Comparison of ENCODE assay signal across 8 cellular contexts in the genomic region with DNA sequence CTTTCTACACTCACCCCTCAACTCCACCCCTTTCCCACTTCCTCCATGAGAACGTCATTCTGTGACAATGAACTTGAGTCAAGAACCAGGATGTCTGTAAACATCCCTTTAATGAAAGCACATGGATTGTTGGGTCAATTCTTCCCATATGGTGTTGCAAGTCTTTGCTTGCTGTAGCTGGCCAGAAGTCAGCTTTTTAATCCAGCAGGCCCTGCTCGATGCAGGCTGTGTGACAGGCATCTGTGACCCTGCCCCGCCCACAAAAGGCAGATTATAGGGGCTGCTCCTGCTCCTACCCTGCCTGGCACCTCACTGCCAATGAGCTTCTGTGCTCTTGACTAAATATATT.
DNase-seq lines count a peak whose midpoint lies in the region; ATAC-seq and TF ChIP-seq lines count a peak whose summit lies in the region.

No MANE protein-coding gene starts in this region.

- no peak overlapping the region for H3K9ac ChIP-seq in muscle layer of colon (ENCODE audit: low read length)

- intact Hi-C loops in posterior vena cava (cut with DNase I), result loop anchor here in 1 of 2 donors (10.0 kb wide), 1 partner anchor 517 kb away; no protein-coding TSS in a partner anchor

- H3K27me3 Mint-ChIP-seq in progenitor cell of endocrine pancreas, result peaks cover 3% of the 10 kb centered on the region

- H3K4me1 ChIP-seq in muscle layer of colon (ENCODE audit: insufficient read depth, low read length), result peaks cover 55% of the 10 kb centered on the region

- DNase-seq in AG09309 (ENCODE audit: low read depth) (peak; percentile 89), coronary artery (ENCODE audit: low spot score) (no peak), progenitor cell of endocrine pancreas (ENCODE audit: low spot score, unreplicated experiment) (no peak), occipital lobe (lab: John Stamatoyannopoulos, UW) (no peak), posterior vena cava (ENCODE audit: low spot score) (no peak)
- DNase-seq in Jurkat, Clone E6-1 (ENCODE audit: low read depth, low spot score), result peak; percentile 17
- no peak for DNase-seq in stimulated activated effector memory CD8-positive, alpha-beta T cell treated with anti-CD3 and anti-CD28 coated beads, Interleukin-12 subunit alpha, Interleukin-12 subunit beta, amount 100 ng/mL, for 72 hours (ENCODE audit: low spot score in 2 of 2)

- H3K27ac ChIP-seq in coronary artery, result peak overlapping the region; percentile 44 to 88
- peak overlapping the region; percentile 90 for H3K27ac ChIP-seq in muscle layer of colon (ENCODE audit: low read depth, low read length)

- H3K4me3 ChIP-seq in AG09309 (ENCODE audit: control insufficient read depth, low read depth, low read length) (no peak overlapping the region), coronary artery (no peak overlapping the region), muscle layer of colon (ENCODE audit: low read depth in 1 of 2, low read length in 2 of 2) (no peak overlapping the region)
- H3K4me3 ChIP-seq in Jurkat, Clone E6-1 (ENCODE audit: low read length), result no peak overlapping the region

- no peaks in the 10 kb centered on the region for H3K36me3 ChIP-seq in muscle layer of colon (ENCODE audit: insufficient read depth, low read length)

- ATAC-seq in stimulated activated effector memory CD8-positive, alpha-beta T cell treated with anti-CD3 and anti-CD28 coated beads, Interleukin-12 subunit alpha, Interleukin-12 subunit beta, amount 100 ng/mL, for 72 hours, result no peak

- no peak overlapping the region for H3K27ac Mint-ChIP-seq in stimulated activated effector memory CD8-positive, alpha-beta T cell treated with anti-CD3 and anti-CD28 coated beads, Interleukin-12 subunit alpha, Interleukin-12 subunit beta, amount 100 ng/mL, for 72 hours
- no peak overlapping the region for H3K27ac Mint-ChIP-seq in progenitor cell of endocrine pancreas

- H3K4me1 Mint-ChIP-seq in stimulated activated effector memory CD8-positive, alpha-beta T cell treated with anti-CD3 and anti-CD28 coated beads, Interleukin-12 subunit alpha, Interleukin-12 subunit beta, amount 100 ng/mL, for 72 hours, result peaks cover 14% of the 10 kb centered on the region
- peaks cover 24% of the 10 kb centered on the region for H3K4me1 Mint-ChIP-seq in progenitor cell of endocrine pancreas (ENCODE audit: low read depth)

- H3K9me3 ChIP-seq in muscle layer of colon (ENCODE audit: low read length), result no peaks in the 10 kb centered on the region

- no peaks in the 10 kb centered on the region for H3K27me3 ChIP-seq in muscle layer of colon (ENCODE audit: control insufficient read depth in 1 of 2, insufficient read depth in 2 of 2, low read length in 2 of 2)

- TF ChIP-seq CTCF in AG09309 (IDR thresholded peaks at IDR 0.05; ENCODE audit: control insufficient read depth, insufficient read depth, low read depth, low read length, missing control alignments) (no peak), coronary artery (IDR thresholded peaks at IDR 0.05) (no peak), progenitor cell of endocrine pancreas (IDR thresholded peaks at IDR 0.05; ENCODE audit: unreplicated experiment) (no peak)

- H3K36me3 Mint-ChIP-seq in stimulated activated effector memory CD8-positive, alpha-beta T cell treated with anti-CD3 and anti-CD28 coated beads, Interleukin-12 subunit alpha, Interleukin-12 subunit beta, amount 100 ng/mL, for 72 hours, result no peaks in the 10 kb centered on the region
- no peaks in the 10 kb centered on the region for H3K36me3 Mint-ChIP-seq in progenitor cell of endocrine pancreas (ENCODE audit: insufficient read depth)

- H3K9me3 Mint-ChIP-seq in stimulated activated effector memory CD8-positive, alpha-beta T cell treated with anti-CD3 and anti-CD28 coated beads, Interleukin-12 subunit alpha, Interleukin-12 subunit beta, amount 100 ng/mL, for 72 hours, result no peaks in the 10 kb centered on the region
- peaks cover 1% of the 10 kb centered on the region for H3K9me3 Mint-ChIP-seq in progenitor cell of endocrine pancreas (ENCODE audit: low read depth)

- no peak overlapping the region for H3K4me3 Mint-ChIP-seq in stimulated activated effector memory CD8-positive, alpha-beta T cell treated with anti-CD3 and anti-CD28 coated beads, Interleukin-12 subunit alpha, Interleukin-12 subunit beta, amount 100 ng/mL, for 72 hours
- H3K4me3 Mint-ChIP-seq in progenitor cell of endocrine pancreas (ENCODE audit: low read depth), result no peak overlapping the region

Comparison
In these comparisons a context has a peak if more than half of its experiments do, and no peak if none do; other contexts are left out.
1. DNase-seq: peak in AG09309 (single experiment) and Jurkat, Clone E6-1 (single experiment); none in coronary artery (single experiment), stimulated activated effector memory CD8-positive, alpha-beta T cell treated with anti-CD3 and anti-CD28 coated beads, Interleukin-12 subunit alpha, Interleukin-12 subunit beta, amount 100 ng/mL, for 72 hours (0 of 2), progenitor cell of endocrine pancreas (single experiment), occipital lobe (single experiment) and posterior vena cava (single experiment).